ENCODE assay signal across 19 cellular contexts in genomic region chr11:117219001-117219400, GRCh38. TPM values are rescaled to one million over a fixed set of nuclear protein-coding genes. Genes with fewer than 3 reads are reported as not detected.
DNase-seq lines count a peak whose midpoint lies in the region; ATAC-seq, FAIRE-seq and TF ChIP-seq lines count a peak whose summit lies in the region.
"Had no signal": no experiment of that assay in that cellular context is flagged by ENCODE, and none has a peak within 500 bp of the region (broad histone marks: within the 10 kb centered on the region; RNA-seq: fewer than 3 reads in every experiment).

No MANE protein-coding gene starts in this region.

- H3K4me1 ChIP-seq in CD8-positive, alpha-beta T cell (ENCODE audit: insufficient read depth, low read length), result no peaks in the 10 kb centered on the region
- H3K4me1 ChIP-seq in GM12878 (ENCODE audit: control insufficient read depth, insufficient read depth, low read length), result no peaks in the 10 kb centered on the region; the same call in 1 of the 2 replicates
- peaks cover 12 to 34% of the 10 kb centered on the region in 2 donors for H3K4me1 ChIP-seq in muscle layer of duodenum (ENCODE audit: control insufficient read depth in 1 of 2, insufficient read depth in 2 of 2, low read length in 2 of 2)

- 98% methylated on average over 9 of the region's 9 CpGs for WGBS in GM12878 (ENCODE audit: insufficient coverage, insufficient replicate concordance, low lambda C conversion rate, missing lambda C conversion rate)

- no peak overlapping the region for H3K4me3 Mint-ChIP-seq in CD8-positive, alpha-beta T cell
- H3K4me3 Mint-ChIP-seq in stimulated activated naive B cell treated with anti-CD40 and anti-IgM and Interleukin-4, amounts not matched to agents 10 μg/mL and 1 μg/mL and 100 μg/mL, for 72 hours, result no peak overlapping the region
- H3K4me3 Mint-ChIP-seq: HFFc6, T-helper 17 cell had no signal

- RAD21 ChIA-PET in GM12878 (lab: Charles Lee; ENCODE audit: unreplicated experiment), result no interaction called here

- no peak overlapping the region for H3K4me3 ChIP-seq in CD8-positive, alpha-beta T cell (ENCODE audit: low read depth, low read length)
- H3K4me3 ChIP-seq in GM12878 (no peak overlapping the region), muscle layer of duodenum (ENCODE audit: low read depth in 1 of 2, low read length in 2 of 2) (no peak overlapping the region)

- BruUV-seq in GM12878 (replicated peaks; lab: Mats Ljungman, UMichigan), result no TSS peak

- peaks cover 3% of the 10 kb centered on the region for H3K4me1 Mint-ChIP-seq in CD8-positive, alpha-beta T cell (ENCODE audit: low read depth)
- peaks cover 3 to 12% of the 10 kb centered on the region in 2 donors for H3K4me1 Mint-ChIP-seq in stimulated activated naive B cell treated with anti-CD40 and anti-IgM and Interleukin-4, amounts not matched to agents 10 μg/mL and 1 μg/mL and 100 μg/mL, for 72 hours

- H3K27me3 Mint-ChIP-seq in CD8-positive, alpha-beta T cell (ENCODE audit: low read depth), result no peaks in the 10 kb centered on the region
- no peaks in the 10 kb centered on the region for H3K27me3 Mint-ChIP-seq in stimulated activated naive B cell treated with anti-CD40 and anti-IgM and Interleukin-4, amounts not matched to agents 10 μg/mL and 1 μg/mL and 100 μg/mL, for 72 hours
- H3K27me3 Mint-ChIP-seq: T-helper 17 cell had no signal

- TF ChIP-seq POLR2A in GM12878 (IDR thresholded peaks at IDR 0.05; ENCODE audit: low read depth, low read length), result peak; percentile 26; the same call in 1 of the 2 replicates

- H3K79me2 ChIP-seq in GM12878 (ENCODE audit: control insufficient read depth, insufficient read depth, low read length), result no peaks in the 10 kb centered on the region

- no peak for FAIRE-seq in GM12878 (lab: Jason Lieb, UNC)
- FAIRE-seq: small intestine had no signal

- H3K27ac Mint-ChIP-seq in CD8-positive, alpha-beta T cell, result peak overlapping the region; percentile 18
- H3K27ac Mint-ChIP-seq in stimulated activated naive B cell treated with anti-CD40 and anti-IgM and Interleukin-4, amounts not matched to agents 10 μg/mL and 1 μg/mL and 100 μg/mL, for 72 hours, result peak overlapping the region; percentile 89
- H3K27ac Mint-ChIP-seq: HFFc6, T-helper 17 cell had no signal

- SMC1A ChIA-PET in GM12878 (lab: Charles Lee; ENCODE audit: uncharacterized antibody, unreplicated experiment), result no interaction called here

- no peak overlapping the region for H2AFZ ChIP-seq in GM12878 (ENCODE audit: control insufficient read depth, low read depth, low read length)

- TF ChIP-seq RAD21 in GM12878 (IDR thresholded peaks at IDR 0.05; ENCODE audit: insufficient read depth, low read depth, low read length), result no peak

- no peak overlapping the region for H3K9ac ChIP-seq in GM12878 (ENCODE audit: control insufficient read depth, insufficient read depth, low read length)

- peaks cover 80% of the 10 kb centered on the region for H3K36me3 ChIP-seq in CD8-positive, alpha-beta T cell (ENCODE audit: insufficient read depth, low read length)
- peaks cover 26 to 46% of the 10 kb centered on the region in 2 experiments for H3K36me3 ChIP-seq in GM12878 (ENCODE audit: control insufficient read depth in 2 of 2, insufficient read depth in 2 of 2, low read length in 1 of 2)
- H3K36me3 ChIP-seq in muscle layer of duodenum (ENCODE audit: control insufficient read depth in 1 of 2, insufficient read depth in 2 of 2, low read length in 2 of 2), result peaks cover 43 to 44% of the 10 kb centered on the region in 2 donors

- H3K27me3 ChIP-seq in CD8-positive, alpha-beta T cell (ENCODE audit: insufficient read depth, low read length), result no peaks in the 10 kb centered on the region
- no peaks in the 10 kb centered on the region for H3K27me3 ChIP-seq in GM12878 (replicated peaks in 1 of 2; ENCODE audit: control insufficient read depth in 2 of 2, insufficient read depth in 2 of 2, low read length in 1 of 2)
- H3K27me3 ChIP-seq in muscle layer of duodenum (ENCODE audit: low read depth, low read length), result no peaks in the 10 kb centered on the region
- H3K27me3 ChIP-seq: brain microvascular endothelial cell had no signal

- H4K20me1 ChIP-seq in GM12878 (ENCODE audit: control insufficient read depth, insufficient read depth), result no peaks in the 10 kb centered on the region

- POLR2A ChIA-PET in CD8-positive, alpha-beta T cell (lab: Charles Lee), result interaction anchor here (1.3 to 1.4 kb wide), 2 partner anchors 8 to 13 kb away, joined by 3 read pairs; partner anchors contain the start of gene PCSK7
- POLR2A ChIA-PET in GM12878 (lab: Charles Lee), result no interaction called here

- H3K9me3 ChIP-seq in CD8-positive, alpha-beta T cell (ENCODE audit: low read length), result no peaks in the 10 kb centered on the region
- H3K9me3 ChIP-seq in GM12878 (replicated peaks; ENCODE audit: control insufficient read depth, insufficient read depth, low read length) (no peaks in the 10 kb centered on the region), muscle layer of duodenum (ENCODE audit: control insufficient read depth in 1 of 2, low read length in 2 of 2) (no peaks in the 10 kb centered on the region)

- ATAC-seq in CD8-positive, alpha-beta T cell, result no peak
- no peak for ATAC-seq in GM12878
- no peak for ATAC-seq in stimulated activated naive B cell treated with anti-CD40 and anti-IgM and Interleukin-4, amounts not matched to agents 10 μg/mL and 1 μg/mL and 100 μg/mL, for 72 hours (replicated peaks)
- ATAC-seq in GM21447 (IDR thresholded peaks at IDR 0.05; ENCODE audit: unreplicated experiment), result no peak
- ATAC-seq: T-helper 17 cell had no signal

- no peak for TF ChIP-seq CTCF in CD8-positive, alpha-beta T cell (IDR thresholded peaks at IDR 0.05)
- no peak for TF ChIP-seq CTCF in GM12878 (IDR thresholded peaks at IDR 0.05 in 2 of 3, conservative IDR thresholded peaks at IDR 0.05 in 1 of 3; ENCODE audit: control insufficient read depth in 2 of 3, extremely low read depth in 1 of 3, insufficient read depth in 1 of 3, low read depth in 3 of 3, low read length in 3 of 3)

- no peak for TF ChIP-seq EP300 in GM12878 (IDR thresholded peaks at IDR 0.05; ENCODE audit: borderline replicate concordance in 1 of 2, control insufficient read depth in 1 of 2, low read depth in 2 of 2, low read length in 2 of 2)

- H3K36me3 Mint-ChIP-seq in CD8-positive, alpha-beta T cell, result peaks cover 92% of the 10 kb centered on the region
- H3K36me3 Mint-ChIP-seq in stimulated activated naive B cell treated with anti-CD40 and anti-IgM and Interleukin-4, amounts not matched to agents 10 μg/mL and 1 μg/mL and 100 μg/mL, for 72 hours, result peaks cover 54 to 74% of the 10 kb centered on the region in 2 donors

- CTCF ChIA-PET in CD8-positive, alpha-beta T cell (lab: Charles Lee), result interaction anchor here (1.3 kb wide), 1 partner anchor 41 kb away, joined by 3 read pairs; the partner anchor contains the start of gene SIDT2
- CTCF ChIA-PET in GM12878 (lab: Yijun Ruan, JAX), result interaction anchor here (1.3 to 17.3 kb wide), 2 partner anchors 38 to 383 kb away, joined by 3 to 422 read pairs; partner anchors contain the start of gene SIDT2

- DNase-seq in CD8-positive, alpha-beta T cell, result no peak
- DNase-seq in GM12878 (ENCODE audit: low read depth, low spot score), result no peak
- no peak for DNase-seq in stimulated activated naive B cell treated with anti-CD40 and anti-IgM and Interleukin-4, amounts not matched to agents 10 μg/mL and 1 μg/mL and 100 μg/mL, for 72 hours
- no peak for DNase-seq in epidermal melanocyte (ENCODE audit: insufficient read length, low spot score)
- no peak for DNase-seq in GM03348 (ENCODE audit: low spot score)
- no peak for DNase-seq in SIG-M5 (lab: John Stamatoyannopoulos, UW)
- DNase-seq: activated T-cell treated with anti-CD3 and anti-CD28 coated beads, Interleukin-2, amount 50 U/mL, for 48 hours; brain microvascular endothelial cell; DMS79; HFFc6; kidney glomerular epithelial cell; NCI-H187 treated with DMSO at 0.1 percent for 48 hours; NCI-H69; RPMI8226; small intestine; substantia nigra; T-helper 17 cell had no signal

- no peak overlapping the region for H3K27ac ChIP-seq in CD8-positive, alpha-beta T cell (ENCODE audit: low read depth, low read length)
- H3K27ac ChIP-seq in GM12878 (ENCODE audit: control insufficient read depth, insufficient read depth) (no peak overlapping the region), muscle layer of duodenum (ENCODE audit: low read length) (peak overlapping the region; percentile 73)

- H3K4me2 ChIP-seq in GM12878 (ENCODE audit: control insufficient read depth, insufficient read depth), result no peak overlapping the region

- in situ Hi-C loops in GM12878 (cut with MboI), result no loop called here

- intact Hi-C loops in CD8-positive, alpha-beta T cell (cut with DNase I, micrococcal nuclease), result no loop called here
- intact Hi-C loops in GM12878 (cut with micrococcal nuclease; ENCODE audit: unreplicated experiment), result no loop called here

- no peaks in the 10 kb centered on the region for H3K9me3 Mint-ChIP-seq in CD8-positive, alpha-beta T cell
- no peaks in the 10 kb centered on the region for H3K9me3 Mint-ChIP-seq in stimulated activated naive B cell treated with anti-CD40 and anti-IgM and Interleukin-4, amounts not matched to agents 10 μg/mL and 1 μg/mL and 100 μg/mL, for 72 hours
- H3K9me3 Mint-ChIP-seq: HFFc6 had no signal

RNA-seq across cellular contexts. Expression of gene PCSK7, which starts 12.9 kb away (rescaled TPM):
- 100 to 1,000 TPM; 208 to 218 TPM for total RNA-seq in CD8-positive, alpha-beta T cell
- 171 and 196 TPM in 2 replicates for total RNA-seq in GM12878 (2013; cell fraction: nucleolus; rRNA removed)
- 55.7 and 59.3 TPM in 2 replicates for total RNA-seq in GM12878 (2014; rRNA removed)
- 38.3 and 42.5 TPM in 2 replicates for total RNA-seq in GM12878 (2014; rRNA removed; fragmentation: Illumina TruSeq; extraction: Trizol)
- total RNA-seq in GM12878 (2021), result 69.8 and 81.5 TPM in 2 replicates
- polyA plus RNA-seq in GM12878 (2011; ENCODE audit: low read depth), result 17.2 TPM
- 29.5 and 45.9 TPM in 2 replicates for polyA plus RNA-seq in GM12878 (2011; rRNA removed)
- 46.3 and 62.0 TPM in 2 replicates for polyA plus RNA-seq in GM12878 (2011; cell fraction: cytosol; rRNA removed)
- 237 and 245 TPM in 2 replicates for polyA plus RNA-seq in GM12878 (2011; cell fraction: nucleus; rRNA removed)
- 29.4 and 40.0 TPM in 2 replicates for polyA plus RNA-seq in GM12878 (2012)
- 42.5 and 61.2 TPM in 2 replicates for polyA plus RNA-seq in GM12878 (2014; fragmentation: Illumina TruSeq; extraction: Trizol)
- 1 to 10 TPM; 5.5 to 5.7 TPM for polyA plus RNA-seq in GM12878 (2014; fragmentation: Nextera tagmentation; extraction: Ambion mirVana)
- 68.0 and 73.0 TPM in 2 replicates for polyA plus RNA-seq in GM12878 (2014; rRNA removed)
- polyA plus RNA-seq in GM12878 (2016; fragmentation: Nextera tagmentation; extraction: Ambion mirVana), result 10 to 100 TPM; 51.4 to 51.8 TPM
- 40.2 and 61.4 TPM in 2 replicates for polyA minus RNA-seq in GM12878 (2011; rRNA and poly(A)+ RNA removed)
- polyA minus RNA-seq in GM12878 (2011; cell fraction: cytosol; rRNA and poly(A)+ RNA removed), result 11.6 and 20.1 TPM in 2 replicates
- 34.6 and 60.9 TPM in 2 replicates for polyA minus RNA-seq in GM12878 (2011; cell fraction: nucleus; rRNA and poly(A)+ RNA removed)

RNA-seq across cellular contexts. Expression of gene RNF214, which starts 13.5 kb away (rescaled TPM):
- 10 to 100 TPM; 10.8 to 11.7 TPM for total RNA-seq in CD8-positive, alpha-beta T cell
- total RNA-seq in GM12878 (2013; cell fraction: nucleolus; rRNA removed), result 37.6 and 40.7 TPM in 2 replicates
- total RNA-seq in GM12878 (2014; rRNA removed), result 6.0 and 7.0 TPM in 2 replicates
- total RNA-seq in GM12878 (2014; rRNA removed; fragmentation: Illumina TruSeq; extraction: Trizol), result 8.2 and 8.3 TPM in 2 replicates
- 15.2 and 16.8 TPM in 2 replicates for total RNA-seq in GM12878 (2021)
- polyA plus RNA-seq in GM12878 (2011; ENCODE audit: low read depth), result 7.2 TPM
- 10.0 and 12.7 TPM in 2 replicates for polyA plus RNA-seq in GM12878 (2011; rRNA removed)
- polyA plus RNA-seq in GM12878 (2011; cell fraction: cytosol; rRNA removed), result 10.7 and 12.7 TPM in 2 replicates
- polyA plus RNA-seq in GM12878 (2011; cell fraction: nucleus; rRNA removed), result 41.4 and 45.4 TPM in 2 replicates
- 6.9 and 11.4 TPM in 2 replicates for polyA plus RNA-seq in GM12878 (2012)
- 13.8 and 19.9 TPM in 2 replicates for polyA plus RNA-seq in GM12878 (2014; fragmentation: Illumina TruSeq; extraction: Trizol)
- polyA plus RNA-seq in GM12878 (2014; fragmentation: Nextera tagmentation; extraction: Ambion mirVana), result 1 to 10 TPM; 4.8 to 6.2 TPM
- polyA plus RNA-seq in GM12878 (2014; rRNA removed), result 8.2 and 11.4 TPM in 2 replicates
- 10 to 100 TPM; 12.8 to 15.3 TPM for polyA plus RNA-seq in GM12878 (2016; fragmentation: Nextera tagmentation; extraction: Ambion mirVana)
- polyA minus RNA-seq in GM12878 (2011; rRNA and poly(A)+ RNA removed), result 21.2 and 28.2 TPM in 2 replicates
- polyA minus RNA-seq in GM12878 (2011; cell fraction: cytosol; rRNA and poly(A)+ RNA removed), result 6.9 and 7.5 TPM in 2 replicates
- polyA minus RNA-seq in GM12878 (2011; cell fraction: nucleus; rRNA and poly(A)+ RNA removed), result 14.5 and 22.1 TPM in 2 replicates

RNA-seq across cellular contexts. Expression of gene TAGLN, which starts 19.8 kb away (rescaled TPM):
- total RNA-seq in CD8-positive, alpha-beta T cell, result 1 to 10 TPM; 9.4 to 9.8 TPM
- 17.4 and 21.3 TPM in 2 replicates for total RNA-seq in GM12878 (2013; cell fraction: nucleolus; rRNA removed)
- total RNA-seq in GM12878 (2014; rRNA removed), result 1.9 and 2.0 TPM in 2 replicates
- 1.5 and 1.6 TPM in 2 replicates for total RNA-seq in GM12878 (2014; rRNA removed; fragmentation: Illumina TruSeq; extraction: Trizol)
- 3.9 and 4.6 TPM in 2 replicates for total RNA-seq in GM12878 (2021)
- polyA plus RNA-seq in GM12878 (2011; ENCODE audit: low read depth), result 2.9 TPM
- 3.5 and 3.9 TPM in 2 replicates for polyA plus RNA-seq in GM12878 (2011; rRNA removed)
- polyA plus RNA-seq in GM12878 (2011; cell fraction: cytosol; rRNA removed), result 1.2 and 1.9 TPM in 2 replicates
- 36.5 and 46.4 TPM in 2 replicates for polyA plus RNA-seq in GM12878 (2011; cell fraction: nucleus; rRNA removed)
- polyA plus RNA-seq in GM12878 (2012), result 4.4 and 6.2 TPM in 2 replicates
- 1.9 and 4.8 TPM in 2 replicates for polyA plus RNA-seq in GM12878 (2014; fragmentation: Illumina TruSeq; extraction: Trizol)
- polyA plus RNA-seq in GM12878 (2014; fragmentation: Nextera tagmentation; extraction: Ambion mirVana), result 1 to 10 TPM in 1 of 2 experiments, under 1 TPM in 1; 0.26 to 1.0 TPM
- polyA plus RNA-seq in GM12878 (2014; rRNA removed), result 3.6 and 4.0 TPM in 2 replicates
- polyA plus RNA-seq in GM12878 (2016; fragmentation: Nextera tagmentation; extraction: Ambion mirVana), result 1 to 10 TPM in 1 of 2 experiments, under 1 TPM in 1; 0.68 to 1.2 TPM
- polyA minus RNA-seq in GM12878 (2011; rRNA and poly(A)+ RNA removed), result 1.3 and 1.5 TPM in 2 replicates
- polyA minus RNA-seq in GM12878 (2011; cell fraction: cytosol; rRNA and poly(A)+ RNA removed), result 1.3 TPM in 1 of 2 replicates, not detected in the other
- polyA minus RNA-seq in GM12878 (2011; cell fraction: nucleus; rRNA and poly(A)+ RNA removed), result 3.6 and 4.8 TPM in 2 replicates

RNA-seq across cellular contexts. Expression of gene SIDT2, which starts 40.5 kb away (rescaled TPM):
- 100 to 1,000 TPM; 133 to 134 TPM for total RNA-seq in CD8-positive, alpha-beta T cell
- total RNA-seq in GM12878 (2013; cell fraction: nucleolus; rRNA removed), result 135 and 149 TPM in 2 replicates
- 9.1 and 11.6 TPM in 2 replicates for total RNA-seq in GM12878 (2014; rRNA removed)
- total RNA-seq in GM12878 (2014; rRNA removed; fragmentation: Illumina TruSeq; extraction: Trizol), result 8.4 and 9.0 TPM in 2 replicates
- total RNA-seq in GM12878 (2021), result 20.7 and 23.9 TPM in 2 replicates
- 13.0 TPM for polyA plus RNA-seq in GM12878 (2011; ENCODE audit: low read depth)
- polyA plus RNA-seq in GM12878 (2011; rRNA removed), result 9.5 and 20.7 TPM in 2 replicates
- 17.4 and 19.1 TPM in 2 replicates for polyA plus RNA-seq in GM12878 (2011; cell fraction: cytosol; rRNA removed)
- polyA plus RNA-seq in GM12878 (2011; cell fraction: nucleus; rRNA removed), result 132 and 186 TPM in 2 replicates
- polyA plus RNA-seq in GM12878 (2012), result 23.5 and 23.6 TPM in 2 replicates
- 12.7 and 16.3 TPM in 2 replicates for polyA plus RNA-seq in GM12878 (2014; fragmentation: Illumina TruSeq; extraction: Trizol)
- 1 to 10 TPM; 4.9 to 5.7 TPM for polyA plus RNA-seq in GM12878 (2014; fragmentation: Nextera tagmentation; extraction: Ambion mirVana)
- 16.5 and 19.3 TPM in 2 replicates for polyA plus RNA-seq in GM12878 (2014; rRNA removed)
- polyA plus RNA-seq in GM12878 (2016; fragmentation: Nextera tagmentation; extraction: Ambion mirVana), result 1 to 10 TPM; 5.4 to 6.8 TPM
- polyA minus RNA-seq in GM12878 (2011; rRNA and poly(A)+ RNA removed), result 30.9 and 35.5 TPM in 2 replicates
- 8.3 and 11.5 TPM in 2 replicates for polyA minus RNA-seq in GM12878 (2011; cell fraction: cytosol; rRNA and poly(A)+ RNA removed)
- polyA minus RNA-seq in GM12878 (2011; cell fraction: nucleus; rRNA and poly(A)+ RNA removed), result 54.3 and 61.1 TPM in 2 replicates
